8 cellular contexts compared by ENCODE assay signal in the genomic region with DNA sequence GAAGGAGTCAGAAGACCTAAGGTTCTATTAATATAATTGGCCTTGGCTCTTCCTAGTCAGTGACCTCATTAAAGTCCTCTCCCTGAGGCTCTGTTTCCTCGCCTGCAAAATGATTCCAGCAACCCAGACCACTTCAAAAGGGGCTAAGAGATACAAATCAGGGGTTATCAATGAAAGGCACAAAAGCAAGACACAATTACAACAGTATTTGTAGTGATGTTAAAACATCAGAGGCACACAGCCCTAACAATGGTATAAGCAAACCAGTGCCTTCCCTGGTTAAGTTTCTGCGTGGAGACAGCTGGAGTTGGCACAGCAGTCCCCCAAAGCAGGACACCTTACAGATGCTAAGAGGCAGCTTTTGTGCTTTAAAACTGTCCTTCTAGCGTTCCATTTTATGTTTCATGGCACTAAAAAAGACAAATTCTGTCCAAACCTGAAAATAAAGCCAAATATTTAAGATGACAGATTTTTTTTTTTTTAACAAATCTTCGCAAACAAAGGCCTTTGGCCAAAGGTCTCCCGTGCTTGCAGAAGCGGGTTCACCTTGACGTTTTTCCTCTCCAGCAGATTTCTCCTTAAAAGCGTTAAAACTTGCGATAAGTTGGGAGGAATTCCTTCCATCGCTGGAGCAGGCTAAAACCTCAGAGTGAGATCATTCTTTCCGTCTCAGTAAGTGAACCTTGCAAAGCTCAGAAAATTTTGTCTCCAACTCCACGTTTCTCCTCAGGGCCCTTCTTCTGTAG. TPM values are rescaled to one million over a fixed set of nuclear protein-coding genes. Genes with fewer than 3 reads are reported as not detected.
DNase-seq lines count a peak whose midpoint lies in the region; ATAC-seq and TF ChIP-seq lines count a peak whose summit lies in the region.

No MANE protein-coding gene starts in this region.

- H3K9me3 ChIP-seq in iPS-20b (ENCODE audit: insufficient read depth, low read depth, low read length), result peaks cover 13% of the 10 kb centered on the region; the same call in 1 of the 2 replicates
- H3K9me3 ChIP-seq in skeletal muscle tissue (ENCODE audit: control insufficient read depth in 3 of 3, low read length in 3 of 3), result peaks cover 0 to 2% (median 0%) of the 10 kb centered on the region in 3 donors

- H3K36me3 ChIP-seq in iPS-20b (ENCODE audit: insufficient read depth, low read depth, low read length) (no peaks in the 10 kb centered on the region), skeletal muscle tissue (ENCODE audit: control insufficient read depth in 3 of 3, insufficient read depth in 3 of 3, low read length in 3 of 3) (no peaks in the 10 kb centered on the region)

- DNase-seq in Right ventricle myocardium inferior (ENCODE audit: missing footprints) (no peak), cardiac septum (ENCODE audit: low spot score) (no peak), NCI-H1092 (lab: John Stamatoyannopoulos, UW) (peak; percentile 3), astrocyte of the spinal cord (ENCODE audit: low read depth, low spot score) (peak; percentile 80), OCI-M2 (lab: John Stamatoyannopoulos, UW; ENCODE audit: unreplicated experiment) (no peak)

- H3K27ac ChIP-seq in iPS-20b (ENCODE audit: low read length) (peak overlapping the region; percentile 76), skeletal muscle tissue (ENCODE audit: low read depth, low read length) (peak overlapping the region; percentile 94)

- H3K4me1 ChIP-seq in iPS-20b (ENCODE audit: insufficient read depth, low read length) (peaks cover 18% of the 10 kb centered on the region), skeletal muscle tissue (ENCODE audit: control insufficient read depth in 3 of 3, insufficient read depth in 3 of 3, low read length in 3 of 3) (peaks cover 21 to 26% (median 21%) of the 10 kb centered on the region in 3 donors)

- H3K4me3 ChIP-seq in astrocyte of the spinal cord (ENCODE audit: low read depth, low read length) (peak overlapping the region; percentile 72), iPS-20b (ENCODE audit: low read length) (peak overlapping the region; percentile 71), skeletal muscle tissue (ENCODE audit: low read length in 3 of 3) (peak overlapping the region; percentile 87 to 92 (median 91))

- no peaks in the 10 kb centered on the region; the same call in 1 of the 2 replicates for H3K27me3 ChIP-seq in iPS-20b (ENCODE audit: insufficient read depth, low read length)
- no peaks in the 10 kb centered on the region for H3K27me3 ChIP-seq in skeletal muscle tissue (ENCODE audit: control insufficient read depth in 3 of 3, insufficient read depth in 3 of 3, low read length in 3 of 3)

- peak; percentile 2 for ATAC-seq in Right ventricle myocardium inferior
- ATAC-seq in HG03095 (IDR thresholded peaks at IDR 0.05; ENCODE audit: unreplicated experiment), result no peak

- no peak for TF ChIP-seq CTCF in astrocyte of the spinal cord (IDR thresholded peaks at IDR 0.05; ENCODE audit: low read depth, low read length)

- H3K9ac ChIP-seq in iPS-20b (ENCODE audit: low read depth, low read length) (peak overlapping the region; percentile 88), skeletal muscle tissue (ENCODE audit: low read depth in 1 of 3, low read length in 3 of 3) (peak overlapping the region; percentile 92 to 95 (median 93))

- intact Hi-C loops in Right ventricle myocardium inferior (cut with DNase I) (loop anchor here (5.0 to 10.0 kb wide), 3 partner anchors 58 to 182 kb away; partner anchors contain the start of gene TCF12), cardiac septum (cut with DNase I) (loop anchor here (10.0 kb wide), 1 partner anchor 152 kb away; no protein-coding TSS in a partner anchor)

- in situ Hi-C loops in astrocyte of the spinal cord (cut with HindIII; ENCODE audit: low sequenced_read_pairs), result no loop called here

RNA-seq across cellular contexts. Expression of gene ZNF280D, which starts 1.0 kb away (rescaled TPM):
- total RNA-seq in Right ventricle myocardium inferior (20.8 TPM), cardiac septum (34.7 TPM), skeletal muscle tissue (57.4 TPM)

Comparison
In these comparisons a context has a peak if more than half of its experiments do, and no peak if none do; other contexts are left out.
1. DNase-seq: peak in NCI-H1092 (single experiment) and astrocyte of the spinal cord (single experiment); none in Right ventricle myocardium inferior (single experiment), cardiac septum (single experiment) and OCI-M2 (single experiment).
2. Peak in every context shown above with its lines, with median percentiles within 50 percentile points of each other: H3K4me3 ChIP-seq.